Comparison of ENCODE assay signal across 8 cellular contexts in the genomic region with DNA sequence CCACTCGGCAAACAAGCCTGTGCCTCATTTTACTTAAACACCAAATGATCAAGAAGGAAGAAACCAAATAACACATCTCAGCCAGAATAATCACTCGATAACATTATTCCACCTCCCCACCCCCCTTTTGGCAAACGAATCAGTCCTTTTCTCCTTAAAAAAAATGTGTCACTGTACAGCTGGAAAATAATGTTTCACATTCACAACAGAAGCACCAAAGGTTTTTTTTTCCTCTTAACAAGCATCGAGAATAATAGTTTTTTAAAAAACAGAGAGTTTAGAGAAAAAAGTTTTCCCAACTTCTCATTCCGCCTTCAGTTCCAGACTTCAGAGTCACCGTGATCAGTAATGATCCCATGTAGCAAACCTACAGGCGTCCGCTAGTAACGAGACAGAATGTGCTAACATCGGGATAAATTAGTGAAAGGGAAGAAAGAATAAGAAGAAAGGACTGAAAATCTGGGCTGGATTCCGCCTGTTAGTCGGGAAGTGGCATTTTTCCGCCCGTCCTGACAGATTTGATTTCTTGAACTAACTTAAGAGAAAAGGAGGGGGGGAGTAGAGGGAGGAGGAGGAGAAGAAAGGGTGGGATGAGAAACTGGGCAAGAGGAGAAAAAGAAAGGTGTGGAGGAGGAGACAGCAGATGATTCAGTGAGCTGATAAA. TPM values are rescaled to one million over a fixed set of nuclear protein-coding genes. Genes with fewer than 3 reads are reported as not detected.
DNase-seq lines count a peak whose midpoint lies in the region; ATAC-seq and TF ChIP-seq lines count a peak whose summit lies in the region.

Gene ZNF608, minus strand, starts transcription at position 388 of the 664 bp plus-strand sequence. CDS start 1,650 bp downstream, outside the sequence.

- POLR2A ChIA-PET in GM10248 (lab: Yijun Ruan, JAX), result interaction anchor here (0.5 kb wide), 1 partner anchor 13 kb away, joined by 7 read pairs; no protein-coding TSS in a partner anchor

- peak within 1 kb of the TSS; percentile 87 for H3K4me3 ChIP-seq in OCI-LY3 (ENCODE audit: low read length)
- H3K4me3 ChIP-seq in colonic mucosa, result peak within 1 kb of the TSS; percentile 36
- peak within 1 kb of the TSS; percentile 73 for H3K4me3 ChIP-seq in lower lobe of right lung
- H3K4me3 ChIP-seq in thymus (ENCODE audit: low read length), result peak within 1 kb of the TSS; percentile 46

- H2AFZ ChIP-seq in OCI-LY3 (ENCODE audit: low read depth, low read length), result peak within 1 kb of the TSS; percentile 84

- intact Hi-C loops in colonic mucosa (cut with DNase I) (no loop called here), lower lobe of right lung (cut with DNase I) (loop anchor here (10.0 kb wide), 1 partner anchor 92 kb away; no protein-coding TSS in a partner anchor)

- H3K4me2 ChIP-seq in OCI-LY3 (ENCODE audit: low read length), result peak within 1 kb of the TSS; percentile 97

- H3K9ac ChIP-seq in OCI-LY3 (ENCODE audit: low read length) (peak within 1 kb of the TSS; percentile 98), colonic mucosa (ENCODE audit: low read depth in 2 of 2, low read length in 2 of 2) (peak within 1 kb of the TSS; percentile 37 to 98)

- H4K20me1 ChIP-seq in OCI-LY3 (ENCODE audit: insufficient read depth, low read length), result no peaks in the 10 kb centered on the region

- peaks cover 14% of the 10 kb centered on the region for H3K27me3 Mint-ChIP-seq in activated T-cell treated with anti-CD3 and anti-CD28 coated beads, Interleukin-2, amount 50 U/mL, for 24 hours

- H3K4me1 ChIP-seq in OCI-LY3 (ENCODE audit: low read length), result peaks cover 38% of the 10 kb centered on the region
- no peaks in the 10 kb centered on the region for H3K4me1 ChIP-seq in colonic mucosa
- peaks cover 7% of the 10 kb centered on the region for H3K4me1 ChIP-seq in lower lobe of right lung
- peaks cover 3% of the 10 kb centered on the region for H3K4me1 ChIP-seq in thymus (ENCODE audit: control insufficient read depth, insufficient read depth, low read length)

- TF ChIP-seq CTCF in OCI-LY3 (IDR thresholded peaks at IDR 0.05; ENCODE audit: low read depth, low read length) (no peak), colonic mucosa (IDR thresholded peaks at IDR 0.05) (no peak), lower lobe of right lung (IDR thresholded peaks at IDR 0.05) (no peak), GM10248 (IDR thresholded peaks at IDR 0.05; ENCODE audit: control extremely low read depth, extremely low read depth, low read depth, missing control alignments) (no peak)

- H3K27ac Mint-ChIP-seq in activated T-cell treated with anti-CD3 and anti-CD28 coated beads, Interleukin-2, amount 50 U/mL, for 24 hours, result no peak within 1 kb of the TSS

- CTCF ChIA-PET in GM10248 (lab: Yijun Ruan, JAX), result interaction anchor here (2.2 to 2.7 kb wide), 3 partner anchors 10 to 175 kb away, joined by 5 to 14 read pairs (median 10); no protein-coding TSS in a partner anchor

- H3K36me3 Mint-ChIP-seq in activated T-cell treated with anti-CD3 and anti-CD28 coated beads, Interleukin-2, amount 50 U/mL, for 24 hours (ENCODE audit: low read depth), result no peaks in the 10 kb centered on the region

- H3K27ac ChIP-seq in OCI-LY3 (ENCODE audit: low read length) (peak within 1 kb of the TSS; percentile 95), colonic mucosa (peak within 1 kb of the TSS; percentile 94), lower lobe of right lung (peak within 1 kb of the TSS; percentile 91), thymus (ENCODE audit: low read depth) (peak within 1 kb of the TSS; percentile 81)

- peaks cover 28% of the 10 kb centered on the region for H3K4me1 Mint-ChIP-seq in activated T-cell treated with anti-CD3 and anti-CD28 coated beads, Interleukin-2, amount 50 U/mL, for 24 hours (ENCODE audit: low read depth)

- no peaks in the 10 kb centered on the region for H3K36me3 ChIP-seq in OCI-LY3 (replicated peaks; ENCODE audit: low read depth, low read length)
- no peaks in the 10 kb centered on the region for H3K36me3 ChIP-seq in colonic mucosa
- no peaks in the 10 kb centered on the region for H3K36me3 ChIP-seq in lower lobe of right lung
- H3K36me3 ChIP-seq in thymus (ENCODE audit: control insufficient read depth, insufficient read depth), result no peaks in the 10 kb centered on the region

- WGBS in thymus, result 2% methylated on average over 14 of the region's 14 CpGs

- no peak for ATAC-seq in lower lobe of right lung

- H3K9me3 Mint-ChIP-seq in activated T-cell treated with anti-CD3 and anti-CD28 coated beads, Interleukin-2, amount 50 U/mL, for 24 hours, result peaks cover 2% of the 10 kb centered on the region

- H3K9me3 ChIP-seq in OCI-LY3 (ENCODE audit: insufficient read depth, low read length) (no peaks in the 10 kb centered on the region), colonic mucosa (no peaks in the 10 kb centered on the region), lower lobe of right lung (no peaks in the 10 kb centered on the region), thymus (ENCODE audit: control insufficient read depth) (no peaks in the 10 kb centered on the region)

- DNase-seq in activated T-cell treated with anti-CD3 and anti-CD28 coated beads, Interleukin-2, amount 50 U/mL, for 24 hours, result no peak
- no peak for DNase-seq in activated T-cell treated with anti-CD3 and anti-CD28 coated beads, Interleukin-2, amount 50 U/mL, for 48 hours
- peak; percentile 40 for DNase-seq in colonic mucosa
- DNase-seq in lower lobe of right lung, result no peak
- DNase-seq in GM10248 (ENCODE audit: extremely low spot score), result no peak
- no peak for DNase-seq in activated CD8-positive, alpha-beta memory T cell treated with anti-CD3 and anti-CD28 coated beads, Interleukin-2, amount 50 U/mL, for 48 hours

- H3K4me3 Mint-ChIP-seq in activated T-cell treated with anti-CD3 and anti-CD28 coated beads, Interleukin-2, amount 50 U/mL, for 24 hours, result peak within 1 kb of the TSS; percentile 43

- no peaks in the 10 kb centered on the region for H3K79me2 ChIP-seq in OCI-LY3 (ENCODE audit: low read length)

- no peaks in the 10 kb centered on the region for H3K27me3 ChIP-seq in OCI-LY3 (ENCODE audit: low read depth, low read length)
- H3K27me3 ChIP-seq in colonic mucosa, result no peaks in the 10 kb centered on the region
- H3K27me3 ChIP-seq in lower lobe of right lung (ENCODE audit: low read depth), result peaks cover 4% of the 10 kb centered on the region
- no peaks in the 10 kb centered on the region for H3K27me3 ChIP-seq in thymus (ENCODE audit: control insufficient read depth, insufficient read depth)

RNA-seq across cellular contexts. Expression of gene ZNF608, which starts in this region (rescaled TPM):
- total RNA-seq in colonic mucosa, result 10 to 100 TPM; 14.6 to 20.0 TPM
- 27.9 TPM for total RNA-seq in lower lobe of right lung
- 14.0 TPM for polyA plus RNA-seq in thymus

Comparison
In these comparisons a context has a peak if more than half of its experiments do, and no peak if none do; other contexts are left out.
1. H3K4me3 ChIP-seq: peak in every context shown above with its lines; median percentile 87 in OCI-LY3; 73 in lower lobe of right lung; 46 in thymus; 36 in colonic mucosa.